Comparison of ENCODE assay signal across 9 cellular contexts in the genomic region with DNA sequence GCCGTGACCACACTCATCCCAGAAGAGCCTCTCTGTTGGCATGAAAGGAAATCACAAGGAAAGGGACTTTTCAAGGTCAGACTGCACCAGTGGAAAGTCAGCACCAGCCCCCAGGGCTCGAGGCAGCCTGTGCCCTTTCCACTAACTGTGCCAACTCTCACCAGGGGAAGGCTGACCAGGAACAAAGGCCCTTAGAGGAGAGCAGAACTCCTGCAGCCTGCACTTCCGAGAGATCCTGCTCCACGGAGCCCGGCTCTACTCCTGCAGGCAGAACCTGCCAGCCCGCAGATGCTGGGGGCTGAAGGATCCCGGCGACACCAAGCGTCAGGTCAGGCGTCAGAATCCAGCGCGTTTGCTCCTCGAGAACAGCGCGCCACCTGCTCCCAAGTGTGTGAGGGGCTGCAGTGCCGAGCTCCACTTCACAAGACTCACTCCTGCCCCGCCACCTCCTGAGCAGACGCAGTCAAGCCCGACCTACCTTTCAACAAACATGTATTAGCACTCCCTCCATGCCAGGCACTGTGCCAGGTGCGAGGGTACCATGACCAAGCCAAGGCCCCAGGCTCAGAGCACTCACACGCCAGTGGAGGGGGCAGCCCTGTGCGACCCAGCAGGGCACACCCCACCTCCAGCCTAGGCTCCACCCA. TPM values are rescaled to one million over a fixed set of nuclear protein-coding genes. Genes with fewer than 3 reads are reported as not detected.
DNase-seq lines count a peak whose midpoint lies in the region; ATAC-seq and TF ChIP-seq lines count a peak whose summit lies in the region.
"Had no signal": no experiment of that assay in that cellular context is flagged by ENCODE, and none has a peak within 500 bp of the region (broad histone marks: within the 10 kb centered on the region; RNA-seq: fewer than 3 reads in every experiment).

No MANE protein-coding gene starts in this region.

- peak; percentile 28 for ATAC-seq in GM21737 (IDR thresholded peaks at IDR 0.05; ENCODE audit: unreplicated experiment)

- no peak for TF ChIP-seq CTCF in cardiac fibroblast (IDR thresholded peaks at IDR 0.05; ENCODE audit: low read depth, low read length)

- H3K4me3 ChIP-seq in cardiac fibroblast (replicated peaks in 1 of 2; ENCODE audit: low read depth in 2 of 2, low read length in 2 of 2), result peak overlapping the region; percentile 7 to 22
- H3K4me3 ChIP-seq: uterus had no signal

- DNase-seq in DMS53 treated with DMSO at 0.1 percent for 48 hours (lab: John Stamatoyannopoulos, UW; ENCODE audit: unreplicated experiment) (peak; percentile 32), NCI-H1105 treated with DMSO at 0.1 percent for 48 hours (lab: John Stamatoyannopoulos, UW) (peak; percentile 79), cardiac fibroblast (ENCODE audit: low read depth in 2 of 2) (no peak), mucosa of gallbladder (ENCODE audit: low spot score) (peak; percentile 14), DMS114 treated with DMSO at 0.1 percent for 48 hours (lab: John Stamatoyannopoulos, UW; ENCODE audit: unreplicated experiment) (no peak), H4 (ENCODE audit: low spot score) (no peak)
- DNase-seq in central memory CD4-positive, alpha-beta T cell, result no peak

RNA-seq across cellular contexts. Expression of gene HELT, which starts 13.6 kb away (rescaled TPM):
- total RNA-seq in mucosa of gallbladder, result not detected
- not detected in 2 replicates for total RNA-seq in H4 (2014; rRNA removed; shearing (Covaris generic))
- total RNA-seq: uterus had no signal

Comparison
In these comparisons a context has a peak if more than half of its experiments do, and no peak if none do; other contexts are left out.
1. DNase-seq: peak in DMS53 treated with DMSO at 0.1 percent for 48 hours (single experiment), NCI-H1105 treated with DMSO at 0.1 percent for 48 hours (single experiment) and mucosa of gallbladder (single experiment); none in cardiac fibroblast (0 of 2), DMS114 treated with DMSO at 0.1 percent for 48 hours (single experiment), H4 (single experiment) and central memory CD4-positive, alpha-beta T cell (single experiment).